Comparison of ENCODE assay signal across 9 cellular contexts in genomic region chrX:96387801-96388200, GRCh38.
"Had no signal": no experiment of that assay in that cellular context is flagged by ENCODE, and none has a peak within 500 bp of the region (broad histone marks: within the 10 kb centered on the region; RNA-seq: fewer than 3 reads in every experiment).

No MANE protein-coding gene starts in this region.

- H3K27ac ChIP-seq: HL-60 had no signal

- H3K4me3 Mint-ChIP-seq: GM23338, H9 had no signal

- H3K9me3 Mint-ChIP-seq: GM23338, H9 had no signal

- H3K4me1 Mint-ChIP-seq: GM23338 had no signal

- FAIRE-seq: H1, H54, HepG2, K562 had no signal

- H3K27ac Mint-ChIP-seq: GM23338, H9 had no signal

- H2AFZ ChIP-seq: GM23338 had no signal

- DNase-seq: H9, HCEC 1CT, KG1 had no signal

- H3K4me3 ChIP-seq: GM23338, K562 had no signal

- H3K4me2 ChIP-seq: GM23338 had no signal

- ATAC-seq: GM23338, HepG2, K562 had no signal
